ENCODE assay signal across 1 cellular context in genomic region chr9:124415852-124416484, GRCh38.
TF ChIP-seq lines count a peak whose summit lies in the region.

No MANE protein-coding gene starts in this region.

TF ChIP-seq in GM12878, 131 proteins besides CTCF, POLR2A, EP300 and RAD21:
- TF ChIP-seq ZNF217 (IDR thresholded peaks at IDR 0.05): no peak
- TF ChIP-seq RB1 (IDR thresholded peaks at IDR 0.05; ENCODE audit: borderline replicate concordance): no peak
- no peak for TF ChIP-seq POLR2AphosphoS5 (IDR thresholded peaks at IDR 0.05; ENCODE audit: low read length)
- TF ChIP-seq JUNB (IDR thresholded peaks at IDR 0.05): no peak
- TF ChIP-seq CHD1 (IDR thresholded peaks at IDR 0.05; ENCODE audit: low read depth, low read length): no peak
- TF ChIP-seq, protein P1, sequence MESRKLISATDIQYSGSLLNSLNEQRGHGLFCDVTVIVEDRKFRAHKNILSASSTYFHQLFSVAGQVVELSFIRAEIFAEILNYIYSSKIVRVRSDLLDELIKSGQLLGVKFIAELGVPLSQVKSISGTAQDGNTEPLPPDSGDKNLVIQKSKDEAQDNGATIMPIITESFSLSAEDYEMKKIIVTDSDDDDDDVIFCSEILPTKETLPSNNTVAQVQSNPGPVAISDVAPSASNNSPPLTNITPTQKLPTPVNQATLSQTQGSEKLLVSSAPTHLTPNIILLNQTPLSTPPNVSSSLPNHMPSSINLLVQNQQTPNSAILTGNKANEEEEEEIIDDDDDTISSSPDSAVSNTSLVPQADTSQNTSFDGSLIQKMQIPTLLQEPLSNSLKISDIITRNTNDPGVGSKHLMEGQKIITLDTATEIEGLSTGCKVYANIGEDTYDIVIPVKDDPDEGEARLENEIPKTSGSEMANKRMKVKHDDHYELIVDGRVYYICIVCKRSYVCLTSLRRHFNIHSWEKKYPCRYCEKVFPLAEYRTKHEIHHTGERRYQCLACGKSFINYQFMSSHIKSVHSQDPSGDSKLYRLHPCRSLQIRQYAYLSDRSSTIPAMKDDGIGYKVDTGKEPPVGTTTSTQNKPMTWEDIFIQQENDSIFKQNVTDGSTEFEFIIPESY (IDR thresholded peaks at IDR 0.05): peak; percentile 5; the same call in 1 of the 2 replicates
- no peak for TF ChIP-seq RFX5 (IDR thresholded peaks at IDR 0.05; ENCODE audit: low read depth, low read length)
- no peak for TF ChIP-seq HCFC1 (IDR thresholded peaks at IDR 0.05; ENCODE audit: low read length)
- no peak for TF ChIP-seq RBBP5 (conservative IDR thresholded peaks at IDR 0.05)
- no peak for TF ChIP-seq NFIC (IDR thresholded peaks at IDR 0.05; ENCODE audit: low read depth, low read length)
- no peak for TF ChIP-seq EZH2 (IDR thresholded peaks at IDR 0.05; ENCODE audit: borderline replicate concordance, control insufficient read depth, low read depth, low read length)
- TF ChIP-seq BMI1 (IDR thresholded peaks at IDR 0.05; ENCODE audit: borderline replicate concordance): peak; percentile 74
- 0 out of 2 replicates have a peak, but pooled peaks have one; percentile 12 for TF ChIP-seq GATAD2B (conservative IDR thresholded peaks at IDR 0.05; ENCODE audit: low read depth)
- no peak for TF ChIP-seq MTA3 (IDR thresholded peaks at IDR 0.05; ENCODE audit: borderline replicate concordance, low read length)
